Comparison of ENCODE assay signal across 16 cellular contexts in the genomic region with DNA sequence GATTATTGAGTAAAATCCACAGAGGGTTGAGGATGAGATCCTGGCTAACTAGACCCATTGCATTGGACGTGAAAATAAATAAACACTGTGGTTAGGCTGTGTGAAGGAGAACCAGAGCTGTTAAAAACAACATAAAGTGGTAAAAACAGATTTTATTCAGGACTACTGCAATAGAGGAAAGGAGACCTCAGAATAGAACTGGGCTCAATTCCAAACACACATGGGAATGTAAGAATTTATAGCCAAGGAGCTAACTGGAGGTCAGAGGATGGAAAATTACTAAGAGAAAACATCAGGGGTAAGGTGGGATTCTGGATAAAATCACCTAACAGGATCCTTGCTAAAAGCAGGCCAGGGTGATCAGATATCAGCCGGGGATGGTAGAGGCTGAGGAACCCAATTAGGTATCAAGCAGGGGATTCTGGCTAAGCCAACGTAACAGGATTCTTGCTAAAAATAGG.
DNase-seq lines count a peak whose midpoint lies in the region; ATAC-seq and TF ChIP-seq lines count a peak whose summit lies in the region.
"Had no signal": no experiment of that assay in that cellular context is flagged by ENCODE, and none has a peak within 500 bp of the region (broad histone marks: within the 10 kb centered on the region; RNA-seq: fewer than 3 reads in every experiment).

No MANE protein-coding gene starts in this region.

- no peak for TF ChIP-seq EP300 in suprapubic skin (IDR thresholded peaks at IDR 0.05)

- peaks cover 7% of the 10 kb centered on the region for H3K36me3 Mint-ChIP-seq in brain
- no peaks in the 10 kb centered on the region for H3K36me3 Mint-ChIP-seq in activated CD4-positive, alpha-beta T cell treated with anti-CD3 and anti-CD28 coated beads, Interleukin-2, amount 10 ng/mL, durations not matched to agents 7 days and 5 days (ENCODE audit: low read depth)
- H3K36me3 Mint-ChIP-seq: stimulated activated effector memory CD8-positive, alpha-beta T cell treated with anti-CD3 and anti-CD28 coated beads, Interleukin-12 subunit alpha, Interleukin-12 subunit beta, amount 100 ng/mL, for 72 hours had no signal

- H3K27me3 ChIP-seq in left ventricle myocardium inferior (ENCODE audit: low read depth) = no peaks in the 10 kb centered on the region
- H3K27me3 ChIP-seq in suprapubic skin = no peaks in the 10 kb centered on the region
- H3K27me3 ChIP-seq: gastrocnemius medialis had no signal

- H3K27ac ChIP-seq in left ventricle myocardium inferior (replicated peaks) (peak overlapping the region; percentile 71), suprapubic skin (no peak overlapping the region)

- no peak for TF ChIP-seq POLR2A in suprapubic skin (IDR thresholded peaks at IDR 0.05)

- no peaks in the 10 kb centered on the region for H3K36me3 ChIP-seq in left ventricle myocardium inferior
- no peaks in the 10 kb centered on the region for H3K36me3 ChIP-seq in suprapubic skin
- H3K36me3 ChIP-seq: gastrocnemius medialis had no signal

- H3K27me3 Mint-ChIP-seq in brain = no peaks in the 10 kb centered on the region
- H3K27me3 Mint-ChIP-seq in activated CD4-positive, alpha-beta T cell treated with anti-CD3 and anti-CD28 coated beads, Interleukin-2, amount 10 ng/mL, durations not matched to agents 7 days and 5 days = peaks cover 2% of the 10 kb centered on the region

- no peak for ATAC-seq in HG02610 (IDR thresholded peaks at IDR 0.05; ENCODE audit: unreplicated experiment)
- ATAC-seq: gastrocnemius medialis; HCT116; stimulated activated effector memory CD8-positive, alpha-beta T cell treated with anti-CD3 and anti-CD28 coated beads, Interleukin-12 subunit alpha, Interleukin-12 subunit beta, amount 100 ng/mL, for 72 hours had no signal

- peaks cover 61% of the 10 kb centered on the region for H3K4me1 ChIP-seq in left ventricle myocardium inferior
- no peaks in the 10 kb centered on the region for H3K4me1 ChIP-seq in suprapubic skin

- no peak for TF ChIP-seq CTCF in brain (conservative IDR thresholded peaks at IDR 0.05)
- no peak for TF ChIP-seq CTCF in left ventricle myocardium inferior (IDR thresholded peaks at IDR 0.05; ENCODE audit: borderline replicate concordance)
- no peak for TF ChIP-seq CTCF in suprapubic skin (IDR thresholded peaks at IDR 0.05)

- CTCF ChIA-PET in activated CD4-positive, alpha-beta T cell treated with anti-CD3 and anti-CD28 coated beads, Interleukin-2, amount 10 ng/mL, durations not matched to agents 7 days and 5 days (lab: Charles Lee) = no interaction called here

- DNase-seq in H4 (ENCODE audit: low spot score) = peak; percentile 51
- DNase-seq in left ventricle myocardium inferior = no peak
- DNase-seq in skeletal muscle cell (ENCODE audit: low read depth) = peak; percentile 41
- DNase-seq in NCI-H2107 treated with DMSO at 0.1 percent for 48 hours (lab: John Stamatoyannopoulos, UW; ENCODE audit: unreplicated experiment) = no peak
- no peak for DNase-seq in activated CD4-positive, alpha-beta T cell treated with anti-CD3 and anti-CD28 coated beads, Interleukin-2, amount 10 ng/mL, durations not matched to agents 7 days and 5 days
- DNase-seq in suprapubic skin (ENCODE audit: low spot score in 2 of 2) = no peak
- DNase-seq: activated gamma-delta T cell treated with Interleukin-2 at 50 U/mL for 16 hours; cortex of kidney; gastrocnemius medialis; GDM1; NCI-H1092 treated with DMSO at 0.1 percent for 48 hours; stimulated activated CD4-positive, alpha-beta T cell treated with anti-CD3 and anti-CD28 coated beads, Interleukin-1b, Interleukin-23, amount 100 ng/mL, for 48 hours had no signal

- 64% methylated on average over 3 of the region's 3 CpGs for WGBS in suprapubic skin

- H3K4me1 Mint-ChIP-seq in brain = peaks cover 43% of the 10 kb centered on the region
- H3K4me1 Mint-ChIP-seq in activated CD4-positive, alpha-beta T cell treated with anti-CD3 and anti-CD28 coated beads, Interleukin-2, amount 10 ng/mL, durations not matched to agents 7 days and 5 days = no peaks in the 10 kb centered on the region
- H3K4me1 Mint-ChIP-seq: stimulated activated effector memory CD8-positive, alpha-beta T cell treated with anti-CD3 and anti-CD28 coated beads, Interleukin-12 subunit alpha, Interleukin-12 subunit beta, amount 100 ng/mL, for 72 hours had no signal

- POLR2A ChIA-PET in activated CD4-positive, alpha-beta T cell treated with anti-CD3 and anti-CD28 coated beads, Interleukin-2, amount 10 ng/mL, durations not matched to agents 7 days and 5 days (lab: Charles Lee) = no interaction called here

- H3K9me3 Mint-ChIP-seq in brain = no peaks in the 10 kb centered on the region
- H3K9me3 Mint-ChIP-seq in activated CD4-positive, alpha-beta T cell treated with anti-CD3 and anti-CD28 coated beads, Interleukin-2, amount 10 ng/mL, durations not matched to agents 7 days and 5 days = no peaks in the 10 kb centered on the region
- H3K9me3 Mint-ChIP-seq: stimulated activated effector memory CD8-positive, alpha-beta T cell treated with anti-CD3 and anti-CD28 coated beads, Interleukin-12 subunit alpha, Interleukin-12 subunit beta, amount 100 ng/mL, for 72 hours had no signal

- H3K9me3 ChIP-seq in left ventricle myocardium inferior (replicated peaks) (no peaks in the 10 kb centered on the region), suprapubic skin (no peaks in the 10 kb centered on the region)
- H3K9me3 ChIP-seq: gastrocnemius medialis had no signal

- H3K4me3 ChIP-seq in left ventricle myocardium inferior = no peak overlapping the region
- H3K4me3 ChIP-seq in skeletal muscle cell (ENCODE audit: low read depth, low read length) = no peak overlapping the region
- H3K4me3 ChIP-seq in suprapubic skin = no peak overlapping the region
- H3K4me3 ChIP-seq: gastrocnemius medialis had no signal

- peak overlapping the region in 3 of 5 experiments; percentile 3 to 25 (median 16) for H3K4me3 Mint-ChIP-seq in brain
- H3K4me3 Mint-ChIP-seq in activated CD4-positive, alpha-beta T cell treated with anti-CD3 and anti-CD28 coated beads, Interleukin-2, amount 10 ng/mL, durations not matched to agents 7 days and 5 days = no peak overlapping the region
- H3K4me3 Mint-ChIP-seq: stimulated activated effector memory CD8-positive, alpha-beta T cell treated with anti-CD3 and anti-CD28 coated beads, Interleukin-12 subunit alpha, Interleukin-12 subunit beta, amount 100 ng/mL, for 72 hours had no signal

- intact Hi-C loops in left ventricle myocardium inferior (cut with micrococcal nuclease) = no loop called here

- peak overlapping the region; percentile 8 to 92 (median 77) for H3K27ac Mint-ChIP-seq in brain
- no peak overlapping the region for H3K27ac Mint-ChIP-seq in activated CD4-positive, alpha-beta T cell treated with anti-CD3 and anti-CD28 coated beads, Interleukin-2, amount 10 ng/mL, durations not matched to agents 7 days and 5 days
- H3K27ac Mint-ChIP-seq: stimulated activated effector memory CD8-positive, alpha-beta T cell treated with anti-CD3 and anti-CD28 coated beads, Interleukin-12 subunit alpha, Interleukin-12 subunit beta, amount 100 ng/mL, for 72 hours had no signal

Comparison
In these comparisons a context has a peak if more than half of its experiments do, and no peak if none do; other contexts are left out.
1. DNase-seq: peak in H4 (single experiment) and skeletal muscle cell (single experiment); none in left ventricle myocardium inferior (single experiment), NCI-H2107 treated with DMSO at 0.1 percent for 48 hours (single experiment), activated CD4-positive, alpha-beta T cell treated with anti-CD3 and anti-CD28 coated beads, Interleukin-2, amount 10 ng/mL, durations not matched to agents 7 days and 5 days (single experiment) and suprapubic skin (0 of 2).